In the genomic region with DNA sequence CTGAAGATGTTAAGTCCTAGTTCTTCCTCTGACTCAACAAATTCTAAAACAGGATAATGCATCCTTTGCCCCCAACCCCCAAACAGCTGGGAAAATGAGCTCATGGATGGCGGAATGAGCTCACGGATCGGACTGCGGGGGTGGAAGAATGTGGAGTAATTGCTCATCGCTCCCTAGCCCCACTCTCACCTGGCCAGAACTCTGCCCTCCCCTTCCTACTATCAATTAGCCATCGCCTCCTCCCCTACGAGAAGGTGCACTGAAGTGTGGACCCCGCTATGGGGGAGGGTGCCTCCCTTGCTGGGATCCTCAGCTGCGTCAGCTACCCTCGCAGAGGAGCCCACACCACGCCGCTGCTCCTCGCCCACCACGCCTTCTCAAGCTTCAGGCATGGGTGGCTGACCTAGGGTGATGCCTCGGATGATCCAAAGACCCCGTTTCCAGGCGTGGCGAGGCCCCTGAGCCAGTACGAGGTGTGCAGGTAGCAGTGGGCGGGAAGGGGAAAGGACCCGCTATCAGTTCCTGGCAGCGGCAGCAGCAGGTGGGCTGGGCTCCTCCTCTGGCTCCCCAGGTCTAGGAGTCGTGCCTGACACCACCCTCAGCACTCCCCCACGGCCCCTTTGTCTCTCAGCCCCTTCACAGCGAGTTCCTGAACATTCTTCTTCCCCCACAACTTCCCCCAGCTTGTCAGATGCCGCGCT, we compare ENCODE assay signal across 9 cellular contexts.
DNase-seq lines count a peak whose midpoint lies in the region; ATAC-seq and TF ChIP-seq lines count a peak whose summit lies in the region.
"Had no signal": no experiment of that assay in that cellular context is flagged by ENCODE, and none has a peak within 500 bp of the region (broad histone marks: within the 10 kb centered on the region; RNA-seq: fewer than 3 reads in every experiment).

No MANE protein-coding gene starts in this region.

- H3K9me3 ChIP-seq in cardiac muscle cell (ENCODE audit: low read depth): no peaks in the 10 kb centered on the region
- no peaks in the 10 kb centered on the region for H3K9me3 ChIP-seq in left ventricle myocardium inferior (replicated peaks)
- H3K9me3 ChIP-seq in thymus (ENCODE audit: control insufficient read depth): no peaks in the 10 kb centered on the region
- H3K9me3 ChIP-seq: neutrophil had no signal

- H3K4me1 Mint-ChIP-seq in activated naive CD8-positive, alpha-beta T cell (ENCODE audit: low read depth): peaks cover 43% of the 10 kb centered on the region

- H3K27ac ChIP-seq in cardiac muscle cell (no peak overlapping the region), left ventricle myocardium inferior (replicated peaks) (no peak overlapping the region), thymus (ENCODE audit: low read depth) (peak overlapping the region; percentile 48)
- H3K27ac ChIP-seq: neutrophil had no signal

- H3K36me3 Mint-ChIP-seq in activated naive CD8-positive, alpha-beta T cell: peaks cover 13% of the 10 kb centered on the region

- H3K9me3 Mint-ChIP-seq in activated naive CD8-positive, alpha-beta T cell (ENCODE audit: low read depth): no peaks in the 10 kb centered on the region

- H3K4me3 ChIP-seq in cardiac muscle cell (peak overlapping the region; percentile 32), left ventricle myocardium inferior (no peak overlapping the region), thymus (ENCODE audit: low read length) (peak overlapping the region; percentile 62)

- H3K27ac Mint-ChIP-seq in activated naive CD8-positive, alpha-beta T cell: peak overlapping the region; percentile 93

- H3K27me3 ChIP-seq in cardiac muscle cell (no peaks in the 10 kb centered on the region), left ventricle myocardium inferior (ENCODE audit: low read depth) (no peaks in the 10 kb centered on the region), thymus (ENCODE audit: control insufficient read depth, insufficient read depth) (no peaks in the 10 kb centered on the region)

- intact Hi-C loops in left ventricle myocardium inferior (cut with micrococcal nuclease): no loop called here

- TF ChIP-seq CTCF in cardiac muscle cell (IDR thresholded peaks at IDR 0.05; ENCODE audit: low read depth, low read length) (no peak), left ventricle myocardium inferior (IDR thresholded peaks at IDR 0.05; ENCODE audit: borderline replicate concordance) (no peak)

- peak overlapping the region; percentile 89 for H3K4me3 Mint-ChIP-seq in activated naive CD8-positive, alpha-beta T cell

- H3K27me3 Mint-ChIP-seq in activated naive CD8-positive, alpha-beta T cell: no peaks in the 10 kb centered on the region

- WGBS in thymus: 40% methylated on average over 27 of the region's 27 CpGs

- ATAC-seq in GM21576 (IDR thresholded peaks at IDR 0.05; ENCODE audit: unreplicated experiment) (no peak), GM21723 (IDR thresholded peaks at IDR 0.05; ENCODE audit: unreplicated experiment) (no peak), HG02678 (IDR thresholded peaks at IDR 0.05; ENCODE audit: unreplicated experiment) (no peak)

- DNase-seq in cardiac muscle cell (ENCODE audit: low read depth in 1 of 2, low spot score in 1 of 2) (peak; percentile 23 to 48), left ventricle myocardium inferior (no peak), islet precursor cell (peak; percentile 73)

- H3K36me3 ChIP-seq in cardiac muscle cell (peaks cover 24% of the 10 kb centered on the region), left ventricle myocardium inferior (peaks cover 32% of the 10 kb centered on the region), thymus (ENCODE audit: control insufficient read depth, insufficient read depth) (peaks cover 34% of the 10 kb centered on the region)

- H3K4me1 ChIP-seq in cardiac muscle cell (ENCODE audit: low read depth): peaks cover 19% of the 10 kb centered on the region
- H3K4me1 ChIP-seq in left ventricle myocardium inferior: peaks cover 24% of the 10 kb centered on the region
- no peaks in the 10 kb centered on the region for H3K4me1 ChIP-seq in thymus (ENCODE audit: control insufficient read depth, insufficient read depth, low read length)
